Comparison of ENCODE assay signal across 1 cellular context in genomic region chr6:154510144-154510905, GRCh38.
TF ChIP-seq lines count a peak whose summit lies in the region.

TSS of gene CNKSR3 (minus strand) at chr6:154510685. CDS start at chr6:154510114, 571 bp downstream.

TF ChIP-seq in HepG2, 621 proteins besides CTCF, POLR2A, EP300 and RAD21 (continued from another document):
- no peak for TF ChIP-seq ZFP36L1 (CRISPR knock-in tag; IDR thresholded peaks at IDR 0.05)
- peak; percentile 94 for TF ChIP-seq ZNF616 (CRISPR knock-in tag; IDR thresholded peaks at IDR 0.05; ENCODE audit: low read depth)
- peak; percentile 88 for TF ChIP-seq ZNF747 (CRISPR knock-in tag; IDR thresholded peaks at IDR 0.05; ENCODE audit: borderline replicate concordance)
- TF ChIP-seq ZNF792 (CRISPR knock-in tag; IDR thresholded peaks at IDR 0.05), result peak; percentile 70; the same call in 1 of the 2 replicates
- TF ChIP-seq CENPT (CRISPR knock-in tag; IDR thresholded peaks at IDR 0.05; ENCODE audit: low read depth), result no peak
- no peak for TF ChIP-seq KLF15 (CRISPR knock-in tag; IDR thresholded peaks at IDR 0.05; ENCODE audit: borderline replicate concordance)
- TF ChIP-seq RARA (CRISPR knock-in tag; IDR thresholded peaks at IDR 0.05), result peak; percentile 52
- no peak for TF ChIP-seq SCMH1 (CRISPR knock-in tag; IDR thresholded peaks at IDR 0.05; ENCODE audit: borderline replicate concordance)
- TF ChIP-seq, protein P1, sequence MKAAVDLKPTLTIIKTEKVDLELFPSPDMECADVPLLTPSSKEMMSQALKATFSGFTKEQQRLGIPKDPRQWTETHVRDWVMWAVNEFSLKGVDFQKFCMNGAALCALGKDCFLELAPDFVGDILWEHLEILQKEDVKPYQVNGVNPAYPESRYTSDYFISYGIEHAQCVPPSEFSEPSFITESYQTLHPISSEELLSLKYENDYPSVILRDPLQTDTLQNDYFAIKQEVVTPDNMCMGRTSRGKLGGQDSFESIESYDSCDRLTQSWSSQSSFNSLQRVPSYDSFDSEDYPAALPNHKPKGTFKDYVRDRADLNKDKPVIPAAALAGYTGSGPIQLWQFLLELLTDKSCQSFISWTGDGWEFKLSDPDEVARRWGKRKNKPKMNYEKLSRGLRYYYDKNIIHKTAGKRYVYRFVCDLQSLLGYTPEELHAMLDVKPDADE (CRISPR knock-in tag; IDR thresholded peaks at IDR 0.05), result no peak
- TF ChIP-seq PAWR (CRISPR knock-in tag; IDR thresholded peaks at IDR 0.05; ENCODE audit: borderline replicate concordance), result no peak
- TF ChIP-seq ZSCAN31 (CRISPR knock-in tag; IDR thresholded peaks at IDR 0.05; ENCODE audit: low read depth), result 0 out of 2 replicates have a peak, but pooled peaks have one; percentile 51
- TF ChIP-seq SP2 (CRISPR knock-in tag; IDR thresholded peaks at IDR 0.05), result peak; percentile 4
- TF ChIP-seq HOXA9 (CRISPR knock-in tag; IDR thresholded peaks at IDR 0.05; ENCODE audit: borderline replicate concordance), result no peak
- TF ChIP-seq ZNF264 (CRISPR knock-in tag; IDR thresholded peaks at IDR 0.05), result peak; percentile 77; the same call in 1 of the 2 replicates
- TF ChIP-seq SRSF9 (IDR thresholded peaks at IDR 0.05; ENCODE audit: borderline replicate concordance, insufficient read depth, low read depth, low read length, poor library complexity, severe bottlenecking), result no peak
- TF ChIP-seq ZNF724P (CRISPR knock-in tag; IDR thresholded peaks at IDR 0.05; ENCODE audit: borderline replicate concordance), result peak; percentile 85
- peak; percentile 38 for TF ChIP-seq NFKB2 (CRISPR knock-in tag; IDR thresholded peaks at IDR 0.05; ENCODE audit: borderline replicate concordance)
- TF ChIP-seq, protein P2, sequence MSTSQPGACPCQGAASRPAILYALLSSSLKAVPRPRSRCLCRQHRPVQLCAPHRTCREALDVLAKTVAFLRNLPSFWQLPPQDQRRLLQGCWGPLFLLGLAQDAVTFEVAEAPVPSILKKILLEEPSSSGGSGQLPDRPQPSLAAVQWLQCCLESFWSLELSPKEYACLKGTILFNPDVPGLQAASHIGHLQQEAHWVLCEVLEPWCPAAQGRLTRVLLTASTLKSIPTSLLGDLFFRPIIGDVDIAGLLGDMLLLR (CRISPR knock-in tag; IDR thresholded peaks at IDR 0.05), result peak; percentile 82; the same call in 1 of the 2 replicates
- TF ChIP-seq ZBTB37 (CRISPR knock-in tag; IDR thresholded peaks at IDR 0.05), result no peak
- no peak for TF ChIP-seq PRPF4 (IDR thresholded peaks at IDR 0.05; ENCODE audit: low read depth, low read length, poor library complexity, severe bottlenecking)
- TF ChIP-seq SNAI1 (CRISPR knock-in tag; IDR thresholded peaks at IDR 0.05; ENCODE audit: borderline replicate concordance), result no peak
- peak; percentile 0; the same call in 1 of the 2 replicates for TF ChIP-seq ZNF564 (CRISPR knock-in tag; IDR thresholded peaks at IDR 0.05)
- no peak for TF ChIP-seq ATF1 (CRISPR knock-in tag; IDR thresholded peaks at IDR 0.05)
- no peak for TF ChIP-seq PHB2 (IDR thresholded peaks at IDR 0.05; ENCODE audit: partially characterized antibody)
- no peak for TF ChIP-seq ONECUT2 (CRISPR knock-in tag; IDR thresholded peaks at IDR 0.05)
- peak; percentile 59; the same call in 1 of the 2 replicates for TF ChIP-seq GTF3A (CRISPR knock-in tag; conservative IDR thresholded peaks at IDR 0.05)
- TF ChIP-seq, protein P3, sequence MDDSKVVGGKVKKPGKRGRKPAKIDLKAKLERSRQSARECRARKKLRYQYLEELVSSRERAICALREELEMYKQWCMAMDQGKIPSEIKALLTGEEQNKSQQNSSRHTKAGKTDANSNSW (CRISPR knock-in tag; IDR thresholded peaks at IDR 0.05; ENCODE audit: borderline replicate concordance), result no peak
- no peak for TF ChIP-seq ZNF660 (CRISPR knock-in tag; IDR thresholded peaks at IDR 0.05; ENCODE audit: borderline replicate concordance, low read depth)
- peak; percentile 69; the same call in 1 of the 2 replicates for TF ChIP-seq ZNF557 (CRISPR knock-in tag; IDR thresholded peaks at IDR 0.05)
- TF ChIP-seq ZNF709 (CRISPR knock-in tag; IDR thresholded peaks at IDR 0.05), result no peak; the same call in none of the 2 replicates
- TF ChIP-seq, protein P4, sequence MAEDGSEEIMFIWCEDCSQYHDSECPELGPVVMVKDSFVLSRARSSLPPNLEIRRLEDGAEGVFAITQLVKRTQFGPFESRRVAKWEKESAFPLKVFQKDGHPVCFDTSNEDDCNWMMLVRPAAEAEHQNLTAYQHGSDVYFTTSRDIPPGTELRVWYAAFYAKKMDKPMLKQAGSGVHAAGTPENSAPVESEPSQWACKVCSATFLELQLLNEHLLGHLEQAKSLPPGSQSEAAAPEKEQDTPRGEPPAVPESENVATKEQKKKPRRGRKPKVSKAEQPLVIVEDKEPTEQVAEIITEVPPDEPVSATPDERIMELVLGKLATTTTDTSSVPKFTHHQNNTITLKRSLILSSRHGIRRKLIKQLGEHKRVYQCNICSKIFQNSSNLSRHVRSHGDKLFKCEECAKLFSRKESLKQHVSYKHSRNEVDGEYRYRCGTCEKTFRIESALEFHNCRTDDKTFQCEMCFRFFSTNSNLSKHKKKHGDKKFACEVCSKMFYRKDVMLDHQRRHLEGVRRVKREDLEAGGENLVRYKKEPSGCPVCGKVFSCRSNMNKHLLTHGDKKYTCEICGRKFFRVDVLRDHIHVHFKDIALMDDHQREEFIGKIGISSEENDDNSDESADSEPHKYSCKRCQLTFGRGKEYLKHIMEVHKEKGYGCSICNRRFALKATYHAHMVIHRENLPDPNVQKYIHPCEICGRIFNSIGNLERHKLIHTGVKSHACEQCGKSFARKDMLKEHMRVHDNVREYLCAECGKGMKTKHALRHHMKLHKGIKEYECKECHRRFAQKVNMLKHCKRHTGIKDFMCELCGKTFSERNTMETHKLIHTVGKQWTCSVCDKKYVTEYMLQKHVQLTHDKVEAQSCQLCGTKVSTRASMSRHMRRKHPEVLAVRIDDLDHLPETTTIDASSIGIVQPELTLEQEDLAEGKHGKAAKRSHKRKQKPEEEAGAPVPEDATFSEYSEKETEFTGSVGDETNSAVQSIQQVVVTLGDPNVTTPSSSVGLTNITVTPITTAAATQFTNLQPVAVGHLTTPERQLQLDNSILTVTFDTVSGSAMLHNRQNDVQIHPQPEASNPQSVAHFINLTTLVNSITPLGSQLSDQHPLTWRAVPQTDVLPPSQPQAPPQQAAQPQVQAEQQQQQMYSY (CRISPR knock-in tag; IDR thresholded peaks at IDR 0.05), result no peak; the same call in 1 of the 2 replicates
- TF ChIP-seq CEBPG (CRISPR knock-in tag; IDR thresholded peaks at IDR 0.05), result peak; percentile 74
- no peak for TF ChIP-seq ZNF350 (CRISPR knock-in tag; IDR thresholded peaks at IDR 0.05; ENCODE audit: borderline replicate concordance, low read depth)
- no peak for TF ChIP-seq ZFP62 (CRISPR knock-in tag; IDR thresholded peaks at IDR 0.05)
- peak; percentile 43; the same call in 1 of the 2 replicates for TF ChIP-seq ETV5 (CRISPR knock-in tag; IDR thresholded peaks at IDR 0.05; ENCODE audit: borderline replicate concordance)
- TF ChIP-seq MAX (IDR thresholded peaks at IDR 0.05), result peak; percentile 93
- no peak for TF ChIP-seq DBP (CRISPR knock-in tag; IDR thresholded peaks at IDR 0.05; ENCODE audit: not compliant biosample characterization)
- TF ChIP-seq, protein P5, sequence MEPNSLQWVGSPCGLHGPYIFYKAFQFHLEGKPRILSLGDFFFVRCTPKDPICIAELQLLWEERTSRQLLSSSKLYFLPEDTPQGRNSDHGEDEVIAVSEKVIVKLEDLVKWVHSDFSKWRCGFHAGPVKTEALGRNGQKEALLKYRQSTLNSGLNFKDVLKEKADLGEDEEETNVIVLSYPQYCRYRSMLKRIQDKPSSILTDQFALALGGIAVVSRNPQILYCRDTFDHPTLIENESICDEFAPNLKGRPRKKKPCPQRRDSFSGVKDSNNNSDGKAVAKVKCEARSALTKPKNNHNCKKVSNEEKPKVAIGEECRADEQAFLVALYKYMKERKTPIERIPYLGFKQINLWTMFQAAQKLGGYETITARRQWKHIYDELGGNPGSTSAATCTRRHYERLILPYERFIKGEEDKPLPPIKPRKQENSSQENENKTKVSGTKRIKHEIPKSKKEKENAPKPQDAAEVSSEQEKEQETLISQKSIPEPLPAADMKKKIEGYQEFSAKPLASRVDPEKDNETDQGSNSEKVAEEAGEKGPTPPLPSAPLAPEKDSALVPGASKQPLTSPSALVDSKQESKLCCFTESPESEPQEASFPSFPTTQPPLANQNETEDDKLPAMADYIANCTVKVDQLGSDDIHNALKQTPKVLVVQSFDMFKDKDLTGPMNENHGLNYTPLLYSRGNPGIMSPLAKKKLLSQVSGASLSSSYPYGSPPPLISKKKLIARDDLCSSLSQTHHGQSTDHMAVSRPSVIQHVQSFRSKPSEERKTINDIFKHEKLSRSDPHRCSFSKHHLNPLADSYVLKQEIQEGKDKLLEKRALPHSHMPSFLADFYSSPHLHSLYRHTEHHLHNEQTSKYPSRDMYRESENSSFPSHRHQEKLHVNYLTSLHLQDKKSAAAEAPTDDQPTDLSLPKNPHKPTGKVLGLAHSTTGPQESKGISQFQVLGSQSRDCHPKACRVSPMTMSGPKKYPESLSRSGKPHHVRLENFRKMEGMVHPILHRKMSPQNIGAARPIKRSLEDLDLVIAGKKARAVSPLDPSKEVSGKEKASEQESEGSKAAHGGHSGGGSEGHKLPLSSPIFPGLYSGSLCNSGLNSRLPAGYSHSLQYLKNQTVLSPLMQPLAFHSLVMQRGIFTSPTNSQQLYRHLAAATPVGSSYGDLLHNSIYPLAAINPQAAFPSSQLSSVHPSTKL (CRISPR knock-in tag; IDR thresholded peaks at IDR 0.05), result peak; percentile 82
- TF ChIP-seq ZNF703 (CRISPR knock-in tag; IDR thresholded peaks at IDR 0.05; ENCODE audit: borderline replicate concordance), result peak; percentile 83; the same call in 1 of the 2 replicates
